1 cellular context compared by ENCODE assay signal in the genomic region with DNA sequence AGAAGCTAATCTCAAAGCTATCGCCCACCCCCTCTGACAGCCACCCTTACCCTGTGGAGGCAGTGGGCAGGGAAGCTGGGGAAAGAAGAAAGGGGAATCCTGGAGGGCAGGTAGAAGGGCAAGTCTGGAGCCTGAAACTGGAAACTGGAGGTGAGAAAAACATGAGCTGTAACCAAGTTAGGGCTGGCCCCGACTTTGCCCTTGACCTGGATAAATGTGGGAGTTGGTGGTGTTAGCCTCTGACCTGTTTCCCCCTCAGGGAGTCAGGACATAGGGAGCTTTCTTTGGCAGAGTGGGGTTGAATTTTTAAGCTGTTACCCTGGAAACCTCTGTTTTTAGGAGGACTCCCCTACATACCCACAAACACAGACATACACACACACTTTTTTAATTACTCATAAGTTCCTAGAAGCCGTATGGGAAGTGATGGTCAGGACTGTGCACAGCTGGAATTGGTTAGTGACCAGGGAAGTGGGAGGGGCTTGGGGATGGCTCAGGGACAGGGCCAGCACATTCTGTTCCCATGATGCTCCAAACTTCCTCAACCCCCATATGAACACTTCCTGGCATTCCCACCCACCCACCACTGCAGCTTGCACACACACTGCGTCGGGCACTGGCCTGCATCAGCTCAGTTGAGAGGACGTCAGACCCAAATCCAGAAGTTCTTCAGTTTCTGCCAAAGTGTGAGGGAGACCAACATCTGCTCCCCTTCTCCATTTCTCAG.
A peak's percentile ranks its signal among the peaks of the same experiment; 100 is the strongest.
TF ChIP-seq lines count a peak whose summit lies in the region.

No MANE protein-coding gene starts in this region.

TF ChIP-seq in IMR-90, 13 proteins besides CTCF, POLR2A, EP300 and RAD21 (continued from another document):
- TF ChIP-seq, protein P1, sequence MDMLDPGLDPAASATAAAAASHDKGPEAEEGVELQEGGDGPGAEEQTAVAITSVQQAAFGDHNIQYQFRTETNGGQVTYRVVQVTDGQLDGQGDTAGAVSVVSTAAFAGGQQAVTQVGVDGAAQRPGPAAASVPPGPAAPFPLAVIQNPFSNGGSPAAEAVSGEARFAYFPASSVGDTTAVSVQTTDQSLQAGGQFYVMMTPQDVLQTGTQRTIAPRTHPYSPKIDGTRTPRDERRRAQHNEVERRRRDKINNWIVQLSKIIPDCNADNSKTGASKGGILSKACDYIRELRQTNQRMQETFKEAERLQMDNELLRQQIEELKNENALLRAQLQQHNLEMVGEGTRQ (IDR thresholded peaks at IDR 0.05; ENCODE audit: low read depth, low read length): no peak
- TF ChIP-seq BHLHE40 (IDR thresholded peaks at IDR 0.05; ENCODE audit: low read depth, low read length) (peak; percentile 34), FOS (IDR thresholded peaks at IDR 0.05; ENCODE audit: low read depth, low read length) (peak; percentile 90)
